23 cellular contexts compared by ENCODE assay signal in genomic region chr13:95059306-95059705, GRCh38.
"Had no signal": no experiment of that assay in that cellular context is flagged by ENCODE, and none has a peak within 500 bp of the region (broad histone marks: within the 10 kb centered on the region; RNA-seq: fewer than 3 reads in every experiment).

No MANE protein-coding gene starts in this region.

- H3K36me3 ChIP-seq: esophagus muscularis mucosa, gastroesophageal sphincter, pancreas, tibial nerve had no signal

- H3K27me3 ChIP-seq: dorsolateral prefrontal cortex, esophagus muscularis mucosa, gastroesophageal sphincter, pancreas, spleen, testis, tibial nerve had no signal

- H3K4me1 Mint-ChIP-seq: central memory CD8-positive, alpha-beta T cell; naive thymus-derived CD8-positive, alpha-beta T cell; stimulated activated naive B cell treated with anti-CD40 and anti-IgM and Interleukin-4, amounts not matched to agents 10 μg/mL and 1 μg/mL and 100 μg/mL, for 72 hours; stimulated activated naive CD8-positive, alpha-beta T cell treated with anti-CD3 and anti-CD28 coated beads, Interleukin-15, amount 100 ng/mL, for 72 hours had no signal

- H3K9me3 ChIP-seq: esophagus muscularis mucosa, gastroesophageal sphincter, mucosa of descending colon, pancreas, spleen, testis, tibial nerve had no signal

- H3K4me3 Mint-ChIP-seq: central memory CD8-positive, alpha-beta T cell; naive thymus-derived CD8-positive, alpha-beta T cell; neural crest cell; stimulated activated naive B cell treated with anti-CD40 and anti-IgM and Interleukin-4, amounts not matched to agents 10 μg/mL and 1 μg/mL and 100 μg/mL, for 72 hours; stimulated activated naive CD8-positive, alpha-beta T cell treated with anti-CD3 and anti-CD28 coated beads, Interleukin-15, amount 100 ng/mL, for 72 hours had no signal

- H3K9me3 Mint-ChIP-seq: central memory CD8-positive, alpha-beta T cell; naive thymus-derived CD8-positive, alpha-beta T cell; neural crest cell; stimulated activated naive B cell treated with anti-CD40 and anti-IgM and Interleukin-4, amounts not matched to agents 10 μg/mL and 1 μg/mL and 100 μg/mL, for 72 hours; stimulated activated naive CD8-positive, alpha-beta T cell treated with anti-CD3 and anti-CD28 coated beads, Interleukin-15, amount 100 ng/mL, for 72 hours had no signal

- H3K27ac Mint-ChIP-seq: naive thymus-derived CD8-positive, alpha-beta T cell; stimulated activated naive B cell treated with anti-CD40 and anti-IgM and Interleukin-4, amounts not matched to agents 10 μg/mL and 1 μg/mL and 100 μg/mL, for 72 hours; stimulated activated naive CD8-positive, alpha-beta T cell treated with anti-CD3 and anti-CD28 coated beads, Interleukin-15, amount 100 ng/mL, for 72 hours had no signal

- H3K4me1 ChIP-seq: gastroesophageal sphincter, pancreas, testis, tibial nerve had no signal

- H3K27me3 Mint-ChIP-seq: central memory CD8-positive, alpha-beta T cell; naive thymus-derived CD8-positive, alpha-beta T cell; stimulated activated naive B cell treated with anti-CD40 and anti-IgM and Interleukin-4, amounts not matched to agents 10 μg/mL and 1 μg/mL and 100 μg/mL, for 72 hours; stimulated activated naive CD8-positive, alpha-beta T cell treated with anti-CD3 and anti-CD28 coated beads, Interleukin-15, amount 100 ng/mL, for 72 hours had no signal

- ATAC-seq: gastroesophageal sphincter; left colon; mucosa of descending colon; naive thymus-derived CD8-positive, alpha-beta T cell; pancreas; sciatic nerve; stimulated activated naive B cell treated with anti-CD40 and anti-IgM and Interleukin-4, amounts not matched to agents 10 μg/mL and 1 μg/mL and 100 μg/mL, for 72 hours; stimulated activated naive CD8-positive, alpha-beta T cell treated with anti-CD3 and anti-CD28 coated beads, Interleukin-15, amount 100 ng/mL, for 72 hours had no signal

- H3K4me3 ChIP-seq: dorsolateral prefrontal cortex, esophagus muscularis mucosa, gastroesophageal sphincter, mucosa of descending colon, pancreas, spleen, testis, tibial nerve had no signal

- DNase-seq: cortex of kidney; dorsolateral prefrontal cortex; effector CD8-positive, alpha-beta T cell; glutamatergic neuron; left colon; mucosa of descending colon; naive thymus-derived CD8-positive, alpha-beta T cell; occipital lobe; pancreas; spleen; stimulated activated CD4-positive, alpha-beta T cell treated with anti-CD3 and anti-CD28 coated beads, Interleukin-15, amount 100 ng/mL, for 24 hours; stimulated activated CD4-positive, alpha-beta T cell treated with anti-CD3 and anti-CD28 coated beads, Interleukin-2, amount 100 ng/mL, for 24 hours; stimulated activated CD4-positive, alpha-beta T cell treated with anti-CD3 and anti-CD28 coated beads, Interleukin-4, amount 100 ng/mL, for 4 hours; stimulated activated naive B cell treated with anti-CD40 and anti-IgM and Interleukin-4, amounts not matched to agents 10 μg/mL and 1 μg/mL and 100 μg/mL, for 72 hours; stimulated activated naive CD8-positive, alpha-beta T cell treated with anti-CD3 and anti-CD28 coated beads, Interleukin-15, amount 100 ng/mL, for 72 hours; testis had no signal

- H3K27ac ChIP-seq: dorsolateral prefrontal cortex, epithelial cell of prostate, esophagus muscularis mucosa, gastroesophageal sphincter, pancreas, spleen, testis, tibial nerve had no signal
